ENCODE assay signal across 11 cellular contexts in genomic region chr9:127554966-127555829, GRCh38.
A peak's percentile ranks its signal among the peaks of the same experiment; 100 is the strongest.
DNase-seq lines count a peak whose midpoint lies in the region; TF ChIP-seq lines count a peak whose summit lies in the region.
"Had no signal": no experiment of that assay in that cellular context is flagged by ENCODE, and none has a peak within 500 bp of the region (broad histone marks: within the 10 kb centered on the region; RNA-seq: fewer than 3 reads in every experiment).

No MANE protein-coding gene starts in this region.

- H3K27ac ChIP-seq in iPS-20b (ENCODE audit: low read length) (no peak overlapping the region), stomach smooth muscle (ENCODE audit: low read length) (peak overlapping the region; percentile 71)
- H3K27ac ChIP-seq: neutrophil had no signal

- no peaks in the 10 kb centered on the region for H3K27me3 Mint-ChIP-seq in T-helper 2 cell treated with Interferon-gamma antibody and Interleukin-4, amounts not matched to agents 5 μg/mL and 100 μg/mL, for 36 hours (ENCODE audit: low read depth)
- no peaks in the 10 kb centered on the region for H3K27me3 Mint-ChIP-seq in activated naive CD8-positive, alpha-beta T cell

- H3K4me3 Mint-ChIP-seq in T-helper 2 cell treated with Interferon-gamma antibody and Interleukin-4, amounts not matched to agents 5 μg/mL and 100 μg/mL, for 36 hours = peak overlapping the region; percentile 74
- H3K4me3 Mint-ChIP-seq in activated naive CD8-positive, alpha-beta T cell = peak overlapping the region; percentile 70

- DNase-seq in T-helper 2 cell treated with Interferon-gamma antibody and Interleukin-4, amounts not matched to agents 5 μg/mL and 100 μg/mL, for 36 hours (ENCODE audit: low spot score) = no peak
- no peak for DNase-seq in T-helper 2 cell
- no peak for DNase-seq in Ammon's horn (ENCODE audit: low spot score)
- no peak for DNase-seq in GM20000 (ENCODE audit: low spot score)
- DNase-seq in NCI-H748 (lab: John Stamatoyannopoulos, UW; ENCODE audit: unreplicated experiment) = no peak
- DNase-seq: cortex of kidney, NCI-H2029 had no signal

- H3K36me3 ChIP-seq in iPS-20b (ENCODE audit: insufficient read depth, low read depth, low read length) (0 out of 2 replicates have a peak, but pooled peaks cover 5% of the 10 kb centered on the region), stomach smooth muscle (ENCODE audit: control insufficient read depth in 2 of 2, insufficient read depth in 2 of 2, low read length in 2 of 2) (peaks cover 0 to 10% of the 10 kb centered on the region in 2 donors)
- H3K36me3 ChIP-seq: neutrophil had no signal

- H3K4me1 ChIP-seq in iPS-20b (ENCODE audit: insufficient read depth, low read length) = peaks cover 14% of the 10 kb centered on the region
- H3K4me1 ChIP-seq in stomach smooth muscle (ENCODE audit: control insufficient read depth, insufficient read depth, low read length) = peaks cover 61% of the 10 kb centered on the region

- H3K9me3 Mint-ChIP-seq in T-helper 2 cell treated with Interferon-gamma antibody and Interleukin-4, amounts not matched to agents 5 μg/mL and 100 μg/mL, for 36 hours = no peaks in the 10 kb centered on the region
- no peaks in the 10 kb centered on the region for H3K9me3 Mint-ChIP-seq in activated naive CD8-positive, alpha-beta T cell (ENCODE audit: low read depth)

- peaks cover 51% of the 10 kb centered on the region for H3K4me1 Mint-ChIP-seq in T-helper 2 cell treated with Interferon-gamma antibody and Interleukin-4, amounts not matched to agents 5 μg/mL and 100 μg/mL, for 36 hours (ENCODE audit: low read depth)
- peaks cover 44% of the 10 kb centered on the region for H3K4me1 Mint-ChIP-seq in activated naive CD8-positive, alpha-beta T cell (ENCODE audit: low read depth)

- no peaks in the 10 kb centered on the region for H3K9me3 ChIP-seq in iPS-20b (ENCODE audit: insufficient read depth, low read depth, low read length)
- no peaks in the 10 kb centered on the region for H3K9me3 ChIP-seq in stomach smooth muscle (ENCODE audit: control insufficient read depth in 2 of 2, low read length in 2 of 2)
- H3K9me3 ChIP-seq: neutrophil had no signal

- no peak for TF ChIP-seq CTCF in GM20000 (IDR thresholded peaks at IDR 0.05; ENCODE audit: extremely low read depth, missing control alignments)

- H3K4me3 ChIP-seq in iPS-20b (ENCODE audit: low read length) = no peak overlapping the region
- no peak overlapping the region for H3K4me3 ChIP-seq in stomach smooth muscle (ENCODE audit: low read length in 2 of 2)

- no peaks in the 10 kb centered on the region for H3K27me3 ChIP-seq in iPS-20b (ENCODE audit: insufficient read depth, low read length)
- H3K27me3 ChIP-seq in stomach smooth muscle (ENCODE audit: control insufficient read depth in 1 of 2, insufficient read depth in 2 of 2, low read length in 2 of 2) = no peaks in the 10 kb centered on the region

- H3K9ac ChIP-seq in iPS-20b (ENCODE audit: low read depth, low read length) (0 out of 2 replicates have a peak overlapping the region, but pooled peaks have one; percentile 4), stomach smooth muscle (ENCODE audit: low read length in 2 of 2) (no peak overlapping the region)

- peaks cover 11% of the 10 kb centered on the region for H3K36me3 Mint-ChIP-seq in T-helper 2 cell treated with Interferon-gamma antibody and Interleukin-4, amounts not matched to agents 5 μg/mL and 100 μg/mL, for 36 hours (ENCODE audit: low read depth)
- H3K36me3 Mint-ChIP-seq in activated naive CD8-positive, alpha-beta T cell = no peaks in the 10 kb centered on the region

- H3K27ac Mint-ChIP-seq in T-helper 2 cell treated with Interferon-gamma antibody and Interleukin-4, amounts not matched to agents 5 μg/mL and 100 μg/mL, for 36 hours = peak overlapping the region; percentile 91
- peak overlapping the region; percentile 85 for H3K27ac Mint-ChIP-seq in activated naive CD8-positive, alpha-beta T cell
